ENCODE assay signal across 1 cellular context in genomic region chr2:71609441-71609840, GRCh38.
TF ChIP-seq lines count a peak whose summit lies in the region.

No MANE protein-coding gene starts in this region.

TF ChIP-seq in WTC11, 78 proteins besides CTCF, POLR2A, EP300 and RAD21 (continued from another document):
- no peak for TF ChIP-seq E2F1 (CRISPR knock-in tag; IDR thresholded peaks at IDR 0.05)
- TF ChIP-seq MYBL2 (CRISPR knock-in tag; IDR thresholded peaks at IDR 0.05), result no peak
- TF ChIP-seq CREM (CRISPR knock-in tag; IDR thresholded peaks at IDR 0.05), result no peak
- no peak for TF ChIP-seq NFE2L1 (CRISPR knock-in tag; IDR thresholded peaks at IDR 0.05)
- no peak for TF ChIP-seq SP1 (CRISPR knock-in tag; conservative IDR thresholded peaks at IDR 0.05)
- no peak for TF ChIP-seq ATF2 (CRISPR knock-in tag; IDR thresholded peaks at IDR 0.05; ENCODE audit: borderline replicate concordance, low read depth)
